8 cellular contexts compared by ENCODE assay signal in the genomic region with DNA sequence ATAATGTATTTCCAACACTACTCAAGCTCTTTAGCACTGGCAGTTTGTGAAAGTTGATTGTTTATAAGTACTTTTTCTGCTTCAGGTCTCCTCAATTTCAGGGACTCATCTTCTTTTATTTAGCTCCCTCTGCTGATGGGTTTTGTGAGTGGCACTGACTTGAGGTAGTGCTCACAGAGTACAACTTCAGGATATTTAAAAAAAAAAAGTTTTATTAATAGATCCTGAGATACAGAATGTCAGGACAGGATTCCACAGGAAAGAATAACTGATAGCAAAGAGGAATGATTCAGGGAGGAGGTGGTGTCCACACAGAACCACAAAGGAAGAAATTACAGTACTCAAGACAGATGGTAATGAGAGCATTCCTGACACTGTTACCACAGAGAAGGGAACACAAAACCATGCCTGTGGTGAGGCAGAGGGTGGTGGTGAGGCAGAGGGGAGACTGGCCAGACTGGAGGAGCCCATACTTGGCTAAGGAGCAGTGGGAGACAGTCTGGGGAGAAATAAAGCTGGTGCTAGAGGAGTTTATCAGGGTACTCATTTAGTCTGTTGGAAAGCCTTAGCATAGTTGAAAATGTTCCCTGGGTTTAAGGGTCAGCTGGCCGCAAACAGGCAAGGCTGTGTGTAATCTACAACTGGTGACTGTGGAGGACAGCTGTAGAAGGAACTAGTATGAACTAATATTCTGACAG.
A peak's percentile ranks its signal among the peaks of the same experiment; 100 is the strongest.
DNase-seq lines count a peak whose midpoint lies in the region; ATAC-seq and TF ChIP-seq lines count a peak whose summit lies in the region.

No MANE protein-coding gene starts in this region.

- TF ChIP-seq CTCF in Peyer's patch (IDR thresholded peaks at IDR 0.05) (peak; percentile 19 to 53 (median 44)), thyroid gland (IDR thresholded peaks at IDR 0.05) (peak in 5 of 6 experiments; percentile 30 to 72 (median 63))

- DNase-seq in activated CD8-positive, alpha-beta memory T cell treated with anti-CD3 and anti-CD28 coated beads, Interleukin-2, amount 10 ng/mL, durations not matched to agents 7 days and 5 days = peak; percentile 44
- DNase-seq in activated CD8-positive, alpha-beta memory T cell treated with anti-CD3 and anti-CD28 coated beads, Interleukin-2, amount 50 U/mL, for 48 hours = no peak
- DNase-seq in HS-27A (ENCODE audit: low read depth) (peak; percentile 14), Peyer's patch (no peak), left lobe of liver (ENCODE audit: low spot score) (no peak), thyroid gland (peak; percentile 25 to 42)
- DNase-seq in activated CD4-positive, CD25-positive, alpha-beta regulatory T cell (lab: John Stamatoyannopoulos, UW) = no peak

- H3K4me1 Mint-ChIP-seq in activated CD8-positive, alpha-beta memory T cell treated with anti-CD3 and anti-CD28 coated beads, Interleukin-2, amount 10 ng/mL, durations not matched to agents 7 days and 5 days = peaks cover 3% of the 10 kb centered on the region
- peaks cover 14% of the 10 kb centered on the region for H3K4me1 Mint-ChIP-seq in dendritic cell treated with granulocyte-macrophage colony-stimulating factor and Interleukin-4, amounts not matched to agents 40 ng/mL and 50 ng/mL, for 4 days (ENCODE audit: low read depth)

- H3K36me3 ChIP-seq in Peyer's patch (no peaks in the 10 kb centered on the region), thyroid gland (no peaks in the 10 kb centered on the region)

- CTCF ChIA-PET in activated CD8-positive, alpha-beta memory T cell treated with anti-CD3 and anti-CD28 coated beads, Interleukin-2, amount 10 ng/mL, durations not matched to agents 7 days and 5 days (lab: Charles Lee) = interaction anchor here (0.7 to 3.0 kb wide), 17 partner anchors 10 to 274 kb away, joined by 3 to 16 read pairs (median 4); a partner anchor contains a TSS

- intact Hi-C loops in dendritic cell treated with granulocyte-macrophage colony-stimulating factor and Interleukin-4, amounts not matched to agents 40 ng/mL and 50 ng/mL, for 4 days (cut with micrococcal nuclease) = loop anchor here (1.0 to 10.0 kb wide), 2 partner anchors 56 to 98 kb away; a partner anchor contains a TSS
- intact Hi-C loops in thyroid gland (cut with DNase I) = no loop called here

- peak overlapping the region in 2 of 4 donors; percentile 53 to 66 for H3K27ac ChIP-seq in Peyer's patch
- H3K27ac ChIP-seq in thyroid gland = peak overlapping the region; percentile 49 to 70 (median 64)

- no peaks in the 10 kb centered on the region for H3K9me3 Mint-ChIP-seq in activated CD8-positive, alpha-beta memory T cell treated with anti-CD3 and anti-CD28 coated beads, Interleukin-2, amount 10 ng/mL, durations not matched to agents 7 days and 5 days (ENCODE audit: low read depth)
- H3K9me3 Mint-ChIP-seq in dendritic cell treated with granulocyte-macrophage colony-stimulating factor and Interleukin-4, amounts not matched to agents 40 ng/mL and 50 ng/mL, for 4 days = no peaks in the 10 kb centered on the region

- H3K4me1 ChIP-seq in Peyer's patch = peaks cover 0 to 28% (median 0%) of the 10 kb centered on the region in 4 donors
- peaks cover 9 to 26% of the 10 kb centered on the region in 2 donors for H3K4me1 ChIP-seq in thyroid gland

- H3K9me3 ChIP-seq in Peyer's patch (no peaks in the 10 kb centered on the region), thyroid gland (no peaks in the 10 kb centered on the region)

- TF ChIP-seq POLR2A in Peyer's patch (IDR thresholded peaks at IDR 0.05) (no peak), thyroid gland (IDR thresholded peaks at IDR 0.05) (no peak)

- no peaks in the 10 kb centered on the region for H3K27me3 ChIP-seq in Peyer's patch
- H3K27me3 ChIP-seq in thyroid gland = no peaks in the 10 kb centered on the region

- H3K4me3 Mint-ChIP-seq in activated CD8-positive, alpha-beta memory T cell treated with anti-CD3 and anti-CD28 coated beads, Interleukin-2, amount 10 ng/mL, durations not matched to agents 7 days and 5 days = no peak overlapping the region
- no peak overlapping the region for H3K4me3 Mint-ChIP-seq in dendritic cell treated with granulocyte-macrophage colony-stimulating factor and Interleukin-4, amounts not matched to agents 40 ng/mL and 50 ng/mL, for 4 days

- 66 to 78% methylated on average over 1 of the region's 1 CpG for WGBS in thyroid gland, 2 donors

- H3K36me3 Mint-ChIP-seq in activated CD8-positive, alpha-beta memory T cell treated with anti-CD3 and anti-CD28 coated beads, Interleukin-2, amount 10 ng/mL, durations not matched to agents 7 days and 5 days = peaks cover 4% of the 10 kb centered on the region
- H3K36me3 Mint-ChIP-seq in dendritic cell treated with granulocyte-macrophage colony-stimulating factor and Interleukin-4, amounts not matched to agents 40 ng/mL and 50 ng/mL, for 4 days (ENCODE audit: low read depth) = peaks cover 17% of the 10 kb centered on the region

- H3K4me3 ChIP-seq in Peyer's patch = no peak overlapping the region
- no peak overlapping the region for H3K4me3 ChIP-seq in thyroid gland (replicated peaks in 1 of 3)

- ATAC-seq in activated CD8-positive, alpha-beta memory T cell treated with anti-CD3 and anti-CD28 coated beads, Interleukin-2, amount 10 ng/mL, durations not matched to agents 7 days and 5 days = peak; percentile 55
- peak; percentile 95 for ATAC-seq in left lobe of liver

- H3K27me3 Mint-ChIP-seq in activated CD8-positive, alpha-beta memory T cell treated with anti-CD3 and anti-CD28 coated beads, Interleukin-2, amount 10 ng/mL, durations not matched to agents 7 days and 5 days = no peaks in the 10 kb centered on the region
- H3K27me3 Mint-ChIP-seq in dendritic cell treated with granulocyte-macrophage colony-stimulating factor and Interleukin-4, amounts not matched to agents 40 ng/mL and 50 ng/mL, for 4 days = no peaks in the 10 kb centered on the region

- H3K27ac Mint-ChIP-seq in activated CD8-positive, alpha-beta memory T cell treated with anti-CD3 and anti-CD28 coated beads, Interleukin-2, amount 10 ng/mL, durations not matched to agents 7 days and 5 days = no peak overlapping the region
- H3K27ac Mint-ChIP-seq in dendritic cell treated with granulocyte-macrophage colony-stimulating factor and Interleukin-4, amounts not matched to agents 40 ng/mL and 50 ng/mL, for 4 days = peak overlapping the region; percentile 80

Comparison
In these comparisons a context has a peak if more than half of its experiments do, and no peak if none do; other contexts are left out.
1. DNase-seq: peak in activated CD8-positive, alpha-beta memory T cell treated with anti-CD3 and anti-CD28 coated beads, Interleukin-2, amount 10 ng/mL, durations not matched to agents 7 days and 5 days (single experiment), HS-27A (single experiment) and thyroid gland (2 of 2); none in activated CD8-positive, alpha-beta memory T cell treated with anti-CD3 and anti-CD28 coated beads, Interleukin-2, amount 50 U/mL, for 48 hours (single experiment), Peyer's patch (0 of 3), left lobe of liver (single experiment) and activated CD4-positive, CD25-positive, alpha-beta regulatory T cell (0 of 4).